ENCODE assay signal across 28 cellular contexts in genomic region chr22:44425356-44425755, GRCh38.
DNase-seq lines count a peak whose midpoint lies in the region; ATAC-seq and TF ChIP-seq lines count a peak whose summit lies in the region.
"Had no signal": no experiment of that assay in that cellular context is flagged by ENCODE, and none has a peak within 500 bp of the region (broad histone marks: within the 10 kb centered on the region; RNA-seq: fewer than 3 reads in every experiment).

No MANE protein-coding gene starts in this region.

- no peak for DNase-seq in chondrocyte (ENCODE audit: low spot score)
- DNase-seq in mesenchymal stem cell: peak; percentile 16
- DNase-seq in progenitor cell of endocrine pancreas (ENCODE audit: low spot score, unreplicated experiment): no peak
- DNase-seq in CD8-positive, alpha-beta memory T cell: no peak
- no peak for DNase-seq in NCI-H526 treated with DMSO at 0.1 percent for 48 hours (lab: John Stamatoyannopoulos, UW)
- DNase-seq: activated CD4-positive, alpha-beta T cell treated with anti-CD3 and anti-CD28 coated beads, Interleukin-2, amount 50 U/mL, for 1 hour; activated CD4-positive, CD25-positive, alpha-beta regulatory T cell; activated naive CD4-positive, alpha-beta T cell; activated naive CD8-positive, alpha-beta T cell treated with anti-CD3 and anti-CD28 coated beads, Interleukin-2, amount 50 U/mL, for 24 hours; activated T-cell treated with anti-CD3 and anti-CD28 coated beads, Interleukin-2, amount 50 U/mL, for 4 hours; central memory CD4-positive, alpha-beta T cell; COR-L47; hippocampal formation; NCI-H1092; NCI-H1694 treated with DMSO at 0.1 percent for 48 hours; NK-92 treated with Interleukin-12 subunit alpha and Interleukin-12 subunit beta, amount 100 ng/mL, for 24 hours; PC-3; stimulated activated CD4-positive, alpha-beta T cell treated with anti-CD3 and anti-CD28 coated beads, Interleukin-15, amount 100 ng/mL, for 24 hours; transverse colon had no signal

- H3K27ac Mint-ChIP-seq in chondrocyte (ENCODE audit: unreplicated experiment) (peak overlapping the region; percentile 74), progenitor cell of endocrine pancreas (peak overlapping the region; percentile 24)
- no peak overlapping the region for H3K27ac Mint-ChIP-seq in CD8-positive, alpha-beta memory T cell
- H3K27ac Mint-ChIP-seq: activated naive CD8-positive, alpha-beta T cell treated with anti-CD3 and anti-CD28 coated beads, Interleukin-2, amount 50 U/mL, for 24 hours; dendritic cell treated with granulocyte-macrophage colony-stimulating factor and Interleukin-4, amounts not matched to agents 40 ng/mL and 50 ng/mL, for 4 days; stimulated activated memory B cell treated with anti-CD40 and anti-IgM and Interleukin-4, amounts not matched to agents 10 μg/mL and 1 μg/mL and 100 μg/mL, for 72 hours; T-helper 1 cell treated with Interleukin-12 subunit alpha and Interleukin-12 subunit beta and Interleukin-4 antibody, amounts not matched to agents 30 μg/mL and 1 μg/mL, for 36 hours had no signal

- POLR2A ChIA-PET in HEK293 (lab: Yijun Ruan, JAX): no interaction called here
- POLR2A ChIA-PET in CD8-positive, alpha-beta memory T cell (lab: Charles Lee): no interaction called here

- ATAC-seq in GM21529 (IDR thresholded peaks at IDR 0.05; ENCODE audit: unreplicated experiment): no peak
- ATAC-seq: activated naive CD8-positive, alpha-beta T cell treated with anti-CD3 and anti-CD28 coated beads, Interleukin-2, amount 50 U/mL, for 24 hours; activated T-cell treated with anti-CD3 and anti-CD28 coated beads, Interleukin-2, amount 50 U/mL, for 4 hours; PC-3; stimulated activated memory B cell treated with anti-CD40 and anti-IgM and Interleukin-4, amounts not matched to agents 10 μg/mL and 1 μg/mL and 100 μg/mL, for 72 hours had no signal

- H3K4me2 ChIP-seq in mesenchymal stem cell (ENCODE audit: low read length, poor library complexity, severe bottlenecking): no peak overlapping the region
- H3K4me2 ChIP-seq: BLaER1 treated with 17β-estradiol and CSF1 and Interleukin-3, amounts not matched to agents 10 nM and 100 nM; SK-N-SH had no signal

- H3K9me3 Mint-ChIP-seq in chondrocyte (ENCODE audit: low read depth) (peaks cover 8% of the 10 kb centered on the region), progenitor cell of endocrine pancreas (ENCODE audit: low read depth) (peaks cover 4% of the 10 kb centered on the region)
- peaks cover 2 to 10% (median 8%) of the 10 kb centered on the region in 5 donors for H3K9me3 Mint-ChIP-seq in CD8-positive, alpha-beta memory T cell
- H3K9me3 Mint-ChIP-seq: dendritic cell treated with granulocyte-macrophage colony-stimulating factor and Interleukin-4, amounts not matched to agents 40 ng/mL and 50 ng/mL, for 4 days had no signal

- H3K23ac ChIP-seq in mesenchymal stem cell (ENCODE audit: low read length in 2 of 2): no peak overlapping the region

- H3K27ac ChIP-seq in HEK293 (ENCODE audit: extremely low read depth, low read depth, low read length) (no peak overlapping the region), mesenchymal stem cell (ENCODE audit: low read length, poor library complexity, severe bottlenecking) (no peak overlapping the region)
- H3K27ac ChIP-seq in CD8-positive, alpha-beta memory T cell (ENCODE audit: low read depth, low read length): no peak overlapping the region
- H3K27ac ChIP-seq: BLaER1 treated with 17β-estradiol and CSF1 and Interleukin-3, amounts not matched to agents 10 nM and 100 nM; neutrophil; transverse colon had no signal

- peaks cover 2% of the 10 kb centered on the region for H3K36me3 Mint-ChIP-seq in chondrocyte (ENCODE audit: low read depth)
- peaks cover 2% of the 10 kb centered on the region for H3K36me3 Mint-ChIP-seq in progenitor cell of endocrine pancreas (ENCODE audit: insufficient read depth)
- H3K36me3 Mint-ChIP-seq in CD8-positive, alpha-beta memory T cell: peaks cover 0 to 9% (median 0%) of the 10 kb centered on the region in 3 donors
- H3K36me3 Mint-ChIP-seq: stimulated activated memory B cell treated with anti-CD40 and anti-IgM and Interleukin-4, amounts not matched to agents 10 μg/mL and 1 μg/mL and 100 μg/mL, for 72 hours had no signal

- no peak overlapping the region for H2BK120ac ChIP-seq in mesenchymal stem cell (ENCODE audit: low read depth, low read length)

- CTCF ChIA-PET in HEK293 (lab: Yijun Ruan, JAX): no interaction called here
- CTCF ChIA-PET in CD8-positive, alpha-beta memory T cell (lab: Charles Lee): no interaction called here

- H3K4ac ChIP-seq in mesenchymal stem cell (ENCODE audit: low read depth in 1 of 2, low read length in 2 of 2): no peak overlapping the region

- H2BK15ac ChIP-seq in mesenchymal stem cell (ENCODE audit: low read depth, poor library complexity, severe bottlenecking): no peak overlapping the region

- H3K4me1 Mint-ChIP-seq in chondrocyte (ENCODE audit: low read depth): peaks cover 24% of the 10 kb centered on the region
- H3K4me1 Mint-ChIP-seq in progenitor cell of endocrine pancreas (ENCODE audit: low read depth): peaks cover 17% of the 10 kb centered on the region
- no peaks in the 10 kb centered on the region for H3K4me1 Mint-ChIP-seq in CD8-positive, alpha-beta memory T cell
- H3K4me1 Mint-ChIP-seq: activated naive CD8-positive, alpha-beta T cell treated with anti-CD3 and anti-CD28 coated beads, Interleukin-2, amount 50 U/mL, for 24 hours; stimulated activated memory B cell treated with anti-CD40 and anti-IgM and Interleukin-4, amounts not matched to agents 10 μg/mL and 1 μg/mL and 100 μg/mL, for 72 hours had no signal

- H3K18ac ChIP-seq in mesenchymal stem cell (ENCODE audit: low read depth in 1 of 2, low read length in 2 of 2): no peak overlapping the region

- H3K36me3 ChIP-seq in HEK293 (ENCODE audit: control insufficient read depth in 2 of 2, insufficient read depth in 1 of 2, low read length in 2 of 2) (no peaks in the 10 kb centered on the region), mesenchymal stem cell (ENCODE audit: control insufficient read depth in 1 of 2, insufficient read depth in 2 of 2, low read depth in 1 of 2, low read length in 2 of 2) (no peaks in the 10 kb centered on the region)
- no peaks in the 10 kb centered on the region for H3K36me3 ChIP-seq in CD8-positive, alpha-beta memory T cell (ENCODE audit: insufficient read depth, low read length)
- H3K36me3 ChIP-seq: BLaER1 treated with 17β-estradiol and CSF1 and Interleukin-3, amounts not matched to agents 10 nM and 100 nM; neutrophil; transverse colon had no signal

- no peak overlapping the region for H2AFZ ChIP-seq in mesenchymal stem cell (ENCODE audit: low read depth, low read length)

- TF ChIP-seq CTCF in HEK293 (tag by site-specific recombination; IDR thresholded peaks at IDR 0.05): no peak
- no peak for TF ChIP-seq CTCF in chondrocyte (IDR thresholded peaks at IDR 0.05)
- TF ChIP-seq CTCF in progenitor cell of endocrine pancreas (IDR thresholded peaks at IDR 0.05; ENCODE audit: unreplicated experiment): no peak

- no peaks in the 10 kb centered on the region for H3K9me3 ChIP-seq in HEK293 (ENCODE audit: control insufficient read depth, insufficient read depth, low read depth, low read length)
- H3K9me3 ChIP-seq in mesenchymal stem cell (ENCODE audit: control insufficient read depth, low read length): peaks cover 8% of the 10 kb centered on the region
- no peaks in the 10 kb centered on the region for H3K9me3 ChIP-seq in CD8-positive, alpha-beta memory T cell (ENCODE audit: low read length)
- H3K9me3 ChIP-seq: neutrophil, SK-N-SH, transverse colon had no signal

- 73% methylated on average over 7 of the region's 9 CpGs for WGBS in mesenchymal stem cell

- H3K79me1 ChIP-seq in mesenchymal stem cell (replicated peaks; ENCODE audit: low read length, poor library complexity, severe bottlenecking): no peaks in the 10 kb centered on the region

- H3K14ac ChIP-seq in mesenchymal stem cell (ENCODE audit: low read length in 2 of 2): no peak overlapping the region

- peaks cover 37 to 76% of the 10 kb centered on the region in 2 experiments for H3K27me3 ChIP-seq in mesenchymal stem cell (ENCODE audit: control insufficient read depth in 1 of 2, insufficient read depth in 1 of 2, low read length in 2 of 2)
- H3K27me3 ChIP-seq in CD8-positive, alpha-beta memory T cell (ENCODE audit: insufficient read depth, low read length, poor library complexity, severe bottlenecking): peaks cover 4% of the 10 kb centered on the region
- H3K27me3 ChIP-seq: BLaER1 treated with 17β-estradiol and CSF1 and Interleukin-3, amounts not matched to agents 10 nM and 100 nM; neutrophil had no signal

- no peak overlapping the region for H3K9ac ChIP-seq in mesenchymal stem cell (ENCODE audit: low read length)
- H3K9ac ChIP-seq: BLaER1 treated with 17β-estradiol and CSF1 and Interleukin-3, amounts not matched to agents 10 nM and 100 nM; SK-N-SH had no signal

- no peak overlapping the region for H3K4me3 Mint-ChIP-seq in chondrocyte (ENCODE audit: unreplicated experiment)
- no peak overlapping the region for H3K4me3 Mint-ChIP-seq in progenitor cell of endocrine pancreas (ENCODE audit: low read depth)
- no peak overlapping the region for H3K4me3 Mint-ChIP-seq in CD8-positive, alpha-beta memory T cell
- H3K4me3 Mint-ChIP-seq: activated naive CD8-positive, alpha-beta T cell treated with anti-CD3 and anti-CD28 coated beads, Interleukin-2, amount 50 U/mL, for 24 hours; activated T-cell treated with anti-CD3 and anti-CD28 coated beads, Interleukin-2, amount 50 U/mL, for 4 hours; dendritic cell treated with granulocyte-macrophage colony-stimulating factor and Interleukin-4, amounts not matched to agents 40 ng/mL and 50 ng/mL, for 4 days; stimulated activated memory B cell treated with anti-CD40 and anti-IgM and Interleukin-4, amounts not matched to agents 10 μg/mL and 1 μg/mL and 100 μg/mL, for 72 hours; T-helper 1 cell treated with Interleukin-12 subunit alpha and Interleukin-12 subunit beta and Interleukin-4 antibody, amounts not matched to agents 30 μg/mL and 1 μg/mL, for 36 hours had no signal

- H2AK5ac ChIP-seq in mesenchymal stem cell (ENCODE audit: low read length, severe bottlenecking): no peak overlapping the region

- H3K4me1 ChIP-seq in HEK293 (ENCODE audit: control insufficient read depth, insufficient read depth, low read length) (no peaks in the 10 kb centered on the region), mesenchymal stem cell (ENCODE audit: control insufficient read depth, insufficient read depth, low read depth, low read length) (no peaks in the 10 kb centered on the region)
- H3K4me1 ChIP-seq in CD8-positive, alpha-beta memory T cell (ENCODE audit: insufficient read depth, low read length): no peaks in the 10 kb centered on the region
- H3K4me1 ChIP-seq: BLaER1 treated with 17β-estradiol and CSF1 and Interleukin-3, amounts not matched to agents 10 nM and 100 nM; transverse colon had no signal

- no peak overlapping the region for H2BK5ac ChIP-seq in mesenchymal stem cell (ENCODE audit: low read depth, low read length, poor library complexity, severe bottlenecking)

- H4K8ac ChIP-seq in mesenchymal stem cell (ENCODE audit: low read length): no peak overlapping the region

- no peak overlapping the region for H4K91ac ChIP-seq in mesenchymal stem cell (ENCODE audit: low read length)

- H2BK12ac ChIP-seq in mesenchymal stem cell (ENCODE audit: low read length in 2 of 2): no peak overlapping the region

- no peak overlapping the region for H3K4me3 ChIP-seq in HEK293 (ENCODE audit: low read depth, low read length)
- no peak overlapping the region for H3K4me3 ChIP-seq in mesenchymal stem cell (ENCODE audit: insufficient read depth in 1 of 2, low read depth in 1 of 2, low read length in 2 of 2)
- no peak overlapping the region for H3K4me3 ChIP-seq in CD8-positive, alpha-beta memory T cell (ENCODE audit: low read length)
- H3K4me3 ChIP-seq: BLaER1 treated with 17β-estradiol and CSF1 and Interleukin-3, amounts not matched to agents 10 nM and 100 nM; lung; transverse colon had no signal

- peaks cover 7% of the 10 kb centered on the region for H3K27me3 Mint-ChIP-seq in chondrocyte (ENCODE audit: low read depth)
- H3K27me3 Mint-ChIP-seq in progenitor cell of endocrine pancreas: peaks cover 7% of the 10 kb centered on the region
- H3K27me3 Mint-ChIP-seq in CD8-positive, alpha-beta memory T cell: peaks cover 13 to 29% of the 10 kb centered on the region in 2 donors

Comparison
In these comparisons a context has a peak if more than half of its experiments do, and no peak if none do; other contexts are left out.
1. H3K27ac Mint-ChIP-seq: peak in chondrocyte (single experiment) and progenitor cell of endocrine pancreas (single experiment); none in CD8-positive, alpha-beta memory T cell (0 of 8).